In genomic region chr14:105313381-105314286, GRCh38 we compare ENCODE assay signal across 8 cellular contexts. TPM values are rescaled to one million over a fixed set of nuclear protein-coding genes. Genes with fewer than 3 reads are reported as not detected.
DNase-seq lines count a peak whose midpoint lies in the region; ATAC-seq and TF ChIP-seq lines count a peak whose summit lies in the region.

No MANE protein-coding gene starts in this region.

- intact Hi-C loops in PC-9 (cut with micrococcal nuclease; ENCODE audit: unreplicated experiment), result no loop called here

- H3K9me2 ChIP-seq in PC-9 (ENCODE audit: insufficient read depth), result no peaks in the 10 kb centered on the region

- peak overlapping the region in 1 of 2 donors; percentile 64 for H3K9ac ChIP-seq in liver (ENCODE audit: low read depth in 1 of 2, low read length in 2 of 2)

- H2AFZ ChIP-seq in PC-9, result peak overlapping the region; percentile 68; the same call in 1 of the 2 replicates

- H3K27ac Mint-ChIP-seq in central memory CD8-positive, alpha-beta T cell (ENCODE audit: low read depth), result peak overlapping the region; percentile 83

- ATAC-seq in HG02763 (IDR thresholded peaks at IDR 0.05; ENCODE audit: unreplicated experiment) (peak; percentile 7), thoracic aorta (ENCODE audit: insufficient number of reproducible peaks, low FRiP score, low read depth) (no peak), GM18498 (IDR thresholded peaks at IDR 0.05; ENCODE audit: unreplicated experiment) (no peak)
- peak; percentile 11 for ATAC-seq in central memory CD8-positive, alpha-beta T cell (replicated peaks; ENCODE audit: extremely low read depth, poor library complexity, severe bottlenecking)

- no peaks in the 10 kb centered on the region for H3K9me3 Mint-ChIP-seq in central memory CD8-positive, alpha-beta T cell

- H4K20me1 ChIP-seq in PC-9 (ENCODE audit: insufficient read depth), result no peaks in the 10 kb centered on the region; the same call in 1 of the 2 replicates

- no TSS peak for BruUV-seq in PC-9 (replicated peaks; lab: Mats Ljungman, UMichigan)

- no peak for TF ChIP-seq RAD21 in liver (IDR thresholded peaks at IDR 0.05)

- H3K36me3 ChIP-seq in PC-9 (ENCODE audit: low read depth) (no peaks in the 10 kb centered on the region), liver (ENCODE audit: control insufficient read depth in 4 of 4, insufficient read depth in 3 of 4, low read depth in 1 of 4, low read length in 3 of 4) (peaks cover 0 to 3% (median 0%) of the 10 kb centered on the region in 4 donors), thoracic aorta (no peaks in the 10 kb centered on the region)

- H3K4me3 Mint-ChIP-seq in central memory CD8-positive, alpha-beta T cell, result peak overlapping the region; percentile 77

- H3K36me3 Mint-ChIP-seq in central memory CD8-positive, alpha-beta T cell (ENCODE audit: insufficient read depth), result peaks cover 4% of the 10 kb centered on the region

- CTCF ChIA-PET in PC-9 (lab: Charles Lee), result no interaction called here

- H3K4me1 ChIP-seq in PC-9 (replicated peaks; ENCODE audit: insufficient read depth) (peaks cover 14% of the 10 kb centered on the region), liver (ENCODE audit: control insufficient read depth in 4 of 4, insufficient read depth in 4 of 4, low read length in 3 of 4) (peaks cover 11 to 15% (median 12%) of the 10 kb centered on the region in 4 donors), thoracic aorta (ENCODE audit: control insufficient read depth in 1 of 2, low read depth in 2 of 2) (peaks cover 22 to 39% of the 10 kb centered on the region in 2 donors)

- no peaks in the 10 kb centered on the region for H3K9me3 ChIP-seq in PC-9 (ENCODE audit: insufficient read depth, low read depth)
- H3K9me3 ChIP-seq in liver (ENCODE audit: control insufficient read depth in 4 of 4, low read length in 3 of 4), result no peaks in the 10 kb centered on the region
- H3K9me3 ChIP-seq in thoracic aorta, result no peaks in the 10 kb centered on the region

- peak overlapping the region; percentile 76 for H3K4me2 ChIP-seq in PC-9

- peak overlapping the region; percentile 59 for H3K4me3 ChIP-seq in GM12875 (ENCODE audit: low read depth, low read length)
- H3K4me3 ChIP-seq in PC-9, result peak overlapping the region; percentile 51; the same call in 1 of the 2 replicates
- H3K4me3 ChIP-seq in liver (ENCODE audit: low read depth in 1 of 3, low read length in 3 of 3), result peak overlapping the region; percentile 29 to 87 (median 58)
- H3K4me3 ChIP-seq in thoracic aorta, result peak overlapping the region; percentile 97

- no peak for TF ChIP-seq CTCF in GM12875 (IDR thresholded peaks at IDR 0.05; ENCODE audit: borderline replicate concordance, insufficient read depth, low read depth, low read length)
- TF ChIP-seq CTCF in PC-9 (conservative IDR thresholded peaks at IDR 0.05), result no peak
- TF ChIP-seq CTCF in liver (IDR thresholded peaks at IDR 0.05; ENCODE audit: low read depth, low read length, missing input control), result no peak
- no peak for TF ChIP-seq CTCF in thoracic aorta (IDR thresholded peaks at IDR 0.05)

- H3K4me1 Mint-ChIP-seq in central memory CD8-positive, alpha-beta T cell, result peaks cover 21% of the 10 kb centered on the region

- WGBS in liver, result 21% methylated on average over 48 of the region's 48 CpGs

- H3K79me2 ChIP-seq in PC-9 (ENCODE audit: low read depth), result peaks cover 32% of the 10 kb centered on the region

- POLR2A ChIA-PET in PC-9 (lab: Charles Lee; ENCODE audit: unreplicated experiment), result interaction anchor here (0.9 kb wide), 1 partner anchor 12 kb away, joined by 16 read pairs; the partner anchor contains the start of gene BRF1

- H3F3A ChIP-seq in PC-9 (ENCODE audit: insufficient read depth, low read depth), result peaks cover 12% of the 10 kb centered on the region; the same call in 1 of the 2 replicates

- H3K27me3 ChIP-seq in PC-9 (ENCODE audit: insufficient read depth, low read depth), result no peaks in the 10 kb centered on the region
- no peaks in the 10 kb centered on the region for H3K27me3 ChIP-seq in liver (ENCODE audit: control insufficient read depth in 4 of 4, insufficient read depth in 4 of 4, low read length in 3 of 4)
- no peaks in the 10 kb centered on the region for H3K27me3 ChIP-seq in thoracic aorta (replicated peaks; ENCODE audit: insufficient read depth)

- H3K27ac ChIP-seq in PC-9, result no peak overlapping the region
- H3K27ac ChIP-seq in liver (ENCODE audit: low read depth in 1 of 2, low read length in 2 of 2), result peak overlapping the region; percentile 64 to 74
- peak overlapping the region; percentile 62 to 95 for H3K27ac ChIP-seq in thoracic aorta

- DNase-seq in PC-9 (peak in 1 of 2 experiments; percentile 19), thoracic aorta (ENCODE audit: low spot score) (no peak)
- no peak for DNase-seq in central memory CD8-positive, alpha-beta T cell (ENCODE audit: low spot score in 2 of 2)
- DNase-seq in stimulated activated CD4-positive, alpha-beta T cell treated with anti-CD3 and anti-CD28 coated beads, Interleukin-4, amount 100 ng/mL, for 1 hour, result no peak

- H3K27me3 Mint-ChIP-seq in central memory CD8-positive, alpha-beta T cell, result no peaks in the 10 kb centered on the region

TF ChIP-seq in liver, 16 proteins besides CTCF, POLR2A, EP300 and RAD21:
- TF ChIP-seq HNF4G (IDR thresholded peaks at IDR 0.05) (no peak), GABPA (IDR thresholded peaks at IDR 0.05 in 1 of 2, conservative IDR thresholded peaks at IDR 0.05 in 1 of 2) (no peak)

RNA-seq across cellular contexts. Expression of gene PACS2, which starts 0.9 kb away (rescaled TPM):
- total RNA-seq in PC-9 (2021), result 43.3 and 52.2 TPM in 2 replicates
- 10 to 100 TPM; 10.2 to 21.9 TPM for total RNA-seq in liver
- polyA plus RNA-seq in liver, result 1 to 10 TPM; 5.1 to 9.5 TPM
- total RNA-seq in thoracic aorta, result 100 to 1,000 TPM in 1 of 2 donors, 10 to 100 TPM in 1; 80.4 to 125 TPM

RNA-seq across cellular contexts. Expression of gene BRF1, which starts 12.8 kb away (rescaled TPM):
- total RNA-seq in PC-9 (2021) (24.8 and 31.2 TPM in 2 replicates), liver (10 to 100 TPM; 13.0 to 24.1 TPM), thoracic aorta (10 to 100 TPM; 49.4 to 80.5 TPM)
- polyA plus RNA-seq in liver, result 1 to 10 TPM; 4.6 to 8.3 TPM

Comparison
In these comparisons a context has a peak if more than half of its experiments do, and no peak if none do; other contexts are left out.
1. ATAC-seq: peak in HG02763 (single experiment) and central memory CD8-positive, alpha-beta T cell (single experiment); none in thoracic aorta (single experiment) and GM18498 (single experiment).
2. Peak in every context shown above with its lines, with median percentiles within 50 percentile points of each other: H3K4me3 ChIP-seq.